8 cellular contexts compared by ENCODE assay signal in genomic region chr12:45729233-45730115, GRCh38. TPM values are rescaled to one million over a fixed set of nuclear protein-coding genes. Genes with fewer than 3 reads are reported as not detected.
A peak's percentile ranks its signal among the peaks of the same experiment; 100 is the strongest.
DNase-seq lines count a peak whose midpoint lies in the region; ATAC-seq, FAIRE-seq and TF ChIP-seq lines count a peak whose summit lies in the region.

TSS of gene ARID2 (plus strand) at chr12:45729706. CDS start at chr12:45729837, 131 bp downstream.

- no peak for TF ChIP-seq CTCF in CD14-positive monocyte (IDR thresholded peaks at IDR 0.05)
- no peak for TF ChIP-seq CTCF in nephron progenitor cell (IDR thresholded peaks at IDR 0.05)

- H3K36me3 Mint-ChIP-seq in CD14-positive monocyte (peaks cover 4% of the 10 kb centered on the region in 2 donors), nephron progenitor cell (ENCODE audit: low read depth) (peaks cover 25% of the 10 kb centered on the region)
- peaks cover 17% of the 10 kb centered on the region for H3K36me3 Mint-ChIP-seq in stimulated activated naive CD8-positive, alpha-beta T cell treated with anti-CD3 and anti-CD28 coated beads, Interleukin-15, Interleukin-2, amounts not matched to agents 100 ng/mL and 50 ng/mL, for 24 hours (ENCODE audit: low read depth)

- H3K27me3 Mint-ChIP-seq in CD14-positive monocyte (ENCODE audit: low read depth in 3 of 3) (no peaks in the 10 kb centered on the region), nephron progenitor cell (ENCODE audit: low read depth, poor library complexity) (no peaks in the 10 kb centered on the region)
- H3K27me3 Mint-ChIP-seq in stimulated activated naive CD8-positive, alpha-beta T cell treated with anti-CD3 and anti-CD28 coated beads, Interleukin-15, Interleukin-2, amounts not matched to agents 100 ng/mL and 50 ng/mL, for 24 hours = no peaks in the 10 kb centered on the region

- DNase-seq in CD14-positive monocyte (ENCODE audit: low spot score) (peak; percentile 57), HK-2 (ENCODE audit: unreplicated experiment) (peak; percentile 70), RCC 7860 (ENCODE audit: low spot score) (peak; percentile 31), fibroblast of the conjunctiva (ENCODE audit: low read depth) (peak; percentile 60), nephron progenitor cell (peak; percentile 74)
- DNase-seq in activated effector memory CD4-positive, alpha-beta T cell treated with Interleukin-2 at 50 U/mL for 16 hours = peak; percentile 57

- H3K4me1 Mint-ChIP-seq in CD14-positive monocyte (peaks cover 37% of the 10 kb centered on the region), nephron progenitor cell (peaks cover 33% of the 10 kb centered on the region)
- peaks cover 44% of the 10 kb centered on the region for H3K4me1 Mint-ChIP-seq in stimulated activated naive CD8-positive, alpha-beta T cell treated with anti-CD3 and anti-CD28 coated beads, Interleukin-15, Interleukin-2, amounts not matched to agents 100 ng/mL and 50 ng/mL, for 24 hours (ENCODE audit: low read depth)

- peak; percentile 4 for ATAC-seq in GM19438 (IDR thresholded peaks at IDR 0.05; ENCODE audit: low read depth, unreplicated experiment)

- H3K27ac Mint-ChIP-seq in CD14-positive monocyte (peak within 1 kb of the TSS; percentile 98 to 99 (median 98)), nephron progenitor cell (peak within 1 kb of the TSS; percentile 100)
- peak within 1 kb of the TSS; percentile 100 for H3K27ac Mint-ChIP-seq in stimulated activated naive CD8-positive, alpha-beta T cell treated with anti-CD3 and anti-CD28 coated beads, Interleukin-15, Interleukin-2, amounts not matched to agents 100 ng/mL and 50 ng/mL, for 24 hours

- peaks cover 0 to 4% (median 0%) of the 10 kb centered on the region in 7 donors for H3K9me3 Mint-ChIP-seq in CD14-positive monocyte
- H3K9me3 Mint-ChIP-seq in nephron progenitor cell = peaks cover 2% of the 10 kb centered on the region
- H3K9me3 Mint-ChIP-seq in stimulated activated naive CD8-positive, alpha-beta T cell treated with anti-CD3 and anti-CD28 coated beads, Interleukin-15, Interleukin-2, amounts not matched to agents 100 ng/mL and 50 ng/mL, for 24 hours = no peaks in the 10 kb centered on the region

- H3K4me3 Mint-ChIP-seq in CD14-positive monocyte (peak within 1 kb of the TSS; percentile 98 to 99), nephron progenitor cell (peak within 1 kb of the TSS; percentile 99)
- peak within 1 kb of the TSS; percentile 100 for H3K4me3 Mint-ChIP-seq in stimulated activated naive CD8-positive, alpha-beta T cell treated with anti-CD3 and anti-CD28 coated beads, Interleukin-15, Interleukin-2, amounts not matched to agents 100 ng/mL and 50 ng/mL, for 24 hours

- no peak for FAIRE-seq in RCC 7860 (lab: Jason Lieb, UNC)

- intact Hi-C loops in CD14-positive monocyte (cut with micrococcal nuclease) = loop anchor here in 1 of 2 donors (5.0 to 10.0 kb wide), 4 partner anchors 185 to 645 kb away; partner anchors contain the start of genes ANO6, SCAF11 and SLC38A2

RNA-seq across cellular contexts. Expression of gene ARID2, which starts in this region (rescaled TPM):
- polyA plus RNA-seq in CD14-positive monocyte = 1 to 10 TPM; 3.0 to 4.7 TPM

Comparison
In these comparisons a context has a peak if more than half of its experiments do, and no peak if none do; other contexts are left out.
1. Peak in every context shown above with its lines: DNase-seq and ATAC-seq.